1 cellular context compared by ENCODE assay signal in the genomic region with DNA sequence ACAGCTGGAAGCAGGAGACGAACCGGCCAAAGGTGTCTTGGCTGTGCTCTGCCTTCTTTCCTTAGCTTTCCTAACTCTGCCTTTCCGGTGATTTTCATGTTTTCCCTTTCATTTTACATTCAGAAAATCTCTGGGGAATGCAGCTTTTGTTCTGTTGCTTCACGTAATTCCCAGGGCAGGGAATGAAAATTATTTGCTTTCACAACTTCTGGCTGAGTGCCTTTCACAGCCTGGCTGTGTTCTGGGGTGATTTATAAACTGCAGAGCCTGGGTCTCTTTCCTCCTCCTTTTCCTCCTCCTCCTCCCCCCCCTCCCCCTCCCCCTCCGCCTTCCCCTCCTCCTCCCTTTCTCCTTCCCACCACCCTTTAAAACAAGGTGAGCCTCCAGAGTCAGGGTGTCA.
TF ChIP-seq lines count a peak whose summit lies in the region.

No MANE protein-coding gene starts in this region.

TF ChIP-seq in SK-N-SH treated with all-trans-retinoic acid at 6 μM for 48 hours, 23 proteins besides CTCF, POLR2A, EP300 and RAD21 (continued from another document):
- TF ChIP-seq SNAI2 (CRISPR knock-in tag; IDR thresholded peaks at IDR 0.05): no peak
- no peak for TF ChIP-seq TCF4 (CRISPR knock-in tag; IDR thresholded peaks at IDR 0.05; ENCODE audit: borderline replicate concordance)
- TF ChIP-seq ZFP3 (CRISPR knock-in tag; IDR thresholded peaks at IDR 0.05): no peak
- no peak for TF ChIP-seq GLIS3 (CRISPR knock-in tag; IDR thresholded peaks at IDR 0.05)
- no peak for TF ChIP-seq TOX (CRISPR knock-in tag; IDR thresholded peaks at IDR 0.05; ENCODE audit: borderline replicate concordance)
- no peak for TF ChIP-seq RARB (CRISPR knock-in tag; IDR thresholded peaks at IDR 0.05)
- no peak for TF ChIP-seq POU6F1 (CRISPR knock-in tag; IDR thresholded peaks at IDR 0.05; ENCODE audit: borderline replicate concordance, low read depth)
- TF ChIP-seq CSDC2 (CRISPR knock-in tag; IDR thresholded peaks at IDR 0.05): no peak
